17 cellular contexts compared by ENCODE assay signal in genomic region chr13:60091573-60091972, GRCh38.
DNase-seq lines count a peak whose midpoint lies in the region; ATAC-seq and TF ChIP-seq lines count a peak whose summit lies in the region.
"Had no signal": no experiment of that assay in that cellular context is flagged by ENCODE, and none has a peak within 500 bp of the region (broad histone marks: within the 10 kb centered on the region; RNA-seq: fewer than 3 reads in every experiment).

No MANE protein-coding gene starts in this region.

- H2AFZ ChIP-seq in osteoblast (ENCODE audit: low read length): no peak overlapping the region
- H2AFZ ChIP-seq: GM23338 had no signal

- POLR2A ChIA-PET in Panc1 (lab: Charles Lee): no interaction called here

- DNase-seq in Panc1 (ENCODE audit: low read depth, low spot score): no peak
- DNase-seq in epithelial cell of proximal tubule (ENCODE audit: low read depth): no peak
- DNase-seq in osteoblast (ENCODE audit: insufficient read length, low spot score, missing footprints): no peak
- no peak for DNase-seq in NCI-H2227 treated with DMSO at 0.1 percent for 48 hours (lab: John Stamatoyannopoulos, UW)
- no peak for DNase-seq in mesothelial cell of epicardium (ENCODE audit: low spot score in 2 of 2, unreplicated experiment in 2 of 2)
- DNase-seq: C1 segment of cervical spinal cord, KBM-7, NCI-H1105, NCI-H2081, NCI-H2171 treated with DMSO at 0.1 percent for 48 hours, NCI-H510A, NCI-H748 treated with DMSO at 0.1 percent for 48 hours, SHP77 had no signal

- H3K36me3 ChIP-seq in Panc1 (ENCODE audit: control insufficient read depth, insufficient read depth, low read length): no peaks in the 10 kb centered on the region
- H3K36me3 ChIP-seq in osteoblast (ENCODE audit: insufficient read depth, low read length): no peaks in the 10 kb centered on the region

- H3K4me1 ChIP-seq in Panc1 (ENCODE audit: control insufficient read depth, insufficient read depth, low read length): no peaks in the 10 kb centered on the region
- H3K4me1 ChIP-seq in osteoblast (ENCODE audit: insufficient read depth, low read length): peaks cover 17% of the 10 kb centered on the region

- H3K27me3 Mint-ChIP-seq in mesothelial cell of epicardium (ENCODE audit: low read depth): no peaks in the 10 kb centered on the region

- peaks cover 44% of the 10 kb centered on the region for H3K79me2 ChIP-seq in osteoblast (ENCODE audit: insufficient read depth, low read length)

- no peak overlapping the region for H3K4me2 ChIP-seq in osteoblast (ENCODE audit: insufficient read depth, low read length)
- H3K4me2 ChIP-seq: GM23338 had no signal

- no peaks in the 10 kb centered on the region for H3K27me3 ChIP-seq in Panc1 (ENCODE audit: control insufficient read depth, insufficient read depth, low read length)
- no peaks in the 10 kb centered on the region for H3K27me3 ChIP-seq in osteoblast (ENCODE audit: insufficient read depth, low read length)

- CTCF ChIA-PET in Panc1 (lab: Charles Lee): no interaction called here

- in situ Hi-C loops in Panc1 (cut with HindIII; ENCODE audit: low pct_unique_long_range_greater_than_20kb, low sequenced_read_pairs): no loop called here

- no peak overlapping the region for H3K27ac Mint-ChIP-seq in mesothelial cell of epicardium

- H3K4me3 ChIP-seq in Panc1 (ENCODE audit: low read depth in 2 of 2, low read length in 2 of 2) (no peak overlapping the region), epithelial cell of proximal tubule (ENCODE audit: low read depth, low read length) (no peak overlapping the region), osteoblast (ENCODE audit: insufficient read depth, low read length) (no peak overlapping the region)
- H3K4me3 ChIP-seq: GM23338 had no signal

- no peaks in the 10 kb centered on the region for H3K9me3 Mint-ChIP-seq in mesothelial cell of epicardium
- H3K9me3 Mint-ChIP-seq: GM23338 had no signal

- peaks cover 12% of the 10 kb centered on the region for H3K4me1 Mint-ChIP-seq in mesothelial cell of epicardium

- peaks cover 3% of the 10 kb centered on the region for H3K36me3 Mint-ChIP-seq in mesothelial cell of epicardium

- intact Hi-C loops in Panc1 (cut with micrococcal nuclease; ENCODE audit: unreplicated experiment): no loop called here

- H3K9me3 ChIP-seq in Panc1 (ENCODE audit: control insufficient read depth, insufficient read depth, low read depth, low read length): no peaks in the 10 kb centered on the region
- H3K9me3 ChIP-seq in osteoblast (ENCODE audit: low read depth, low read length): no peaks in the 10 kb centered on the region

- BruUV-seq in Panc1 (replicated peaks; lab: Mats Ljungman, UMichigan): no TSS peak

- H3K4me3 Mint-ChIP-seq in mesothelial cell of epicardium: no peak overlapping the region
- H3K4me3 Mint-ChIP-seq: GM23338 had no signal

- TF ChIP-seq CTCF in C4-2B (conservative IDR thresholded peaks at IDR 0.05) (peak; percentile 19; the same call in 1 of the 2 replicates), Panc1 (IDR thresholded peaks at IDR 0.05) (peak; percentile 11; the same call in 1 of the 2 replicates), epithelial cell of proximal tubule (conservative IDR thresholded peaks at IDR 0.05; ENCODE audit: low read depth, low read length) (peak; percentile 26), osteoblast (IDR thresholded peaks at IDR 0.05; ENCODE audit: extremely low read depth, low read depth, low read length) (peak; percentile 16), mesothelial cell of epicardium (IDR thresholded peaks at IDR 0.05; ENCODE audit: unreplicated experiment) (no peak)

- no peaks in the 10 kb centered on the region for H4K20me1 ChIP-seq in osteoblast (ENCODE audit: insufficient read depth, low read length)

- no peak overlapping the region for H3K27ac ChIP-seq in C4-2B
- H3K27ac ChIP-seq in Panc1 (ENCODE audit: low read length): no peak overlapping the region
- H3K27ac ChIP-seq in osteoblast (ENCODE audit: low read depth, low read length): no peak overlapping the region

- ATAC-seq in Panc1 (no peak), HG02642 (IDR thresholded peaks at IDR 0.05; ENCODE audit: poor library complexity, unreplicated experiment) (no peak)
- ATAC-seq: GM23338, HCT116 had no signal
